In the genomic region with DNA sequence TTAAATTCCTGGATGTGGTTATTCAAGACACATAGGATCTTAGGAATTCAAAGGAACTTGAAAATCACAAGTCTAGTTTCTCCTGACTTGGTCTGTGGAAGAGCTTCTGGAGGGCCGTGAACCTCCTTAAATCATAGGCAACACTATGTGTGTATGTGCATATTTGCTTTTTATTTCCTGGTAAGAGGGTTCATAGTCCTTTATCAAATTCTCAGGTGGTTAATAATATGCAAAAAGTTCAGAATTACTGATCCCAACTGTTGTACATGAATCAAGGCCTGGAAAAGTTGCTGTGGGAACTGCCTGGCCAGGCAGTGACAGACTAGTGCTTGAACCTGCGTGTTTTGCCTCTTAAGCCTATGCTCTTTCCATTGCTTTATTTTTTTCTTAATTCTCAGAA, we compare ENCODE assay signal across 18 cellular contexts. TPM values are rescaled to one million over a fixed set of nuclear protein-coding genes. Genes with fewer than 3 reads are reported as not detected.
DNase-seq lines count a peak whose midpoint lies in the region; ATAC-seq, FAIRE-seq and TF ChIP-seq lines count a peak whose summit lies in the region.
"Had no signal": no experiment of that assay in that cellular context is flagged by ENCODE, and none has a peak within 500 bp of the region (broad histone marks: within the 10 kb centered on the region; RNA-seq: fewer than 3 reads in every experiment).

No MANE protein-coding gene starts in this region.

- intact Hi-C loops in left colon (cut with DNase I, micrococcal nuclease) (loop anchor here in 1 of 2 donors (10.0 kb wide), 1 partner anchor 203 kb away; a partner anchor contains a TSS), Right ventricle myocardium superior (cut with DNase I) (no loop called here)

- TF ChIP-seq CTCF in astrocyte (IDR thresholded peaks at IDR 0.05; ENCODE audit: insufficient read depth, low read depth, low read length), result no peak

- no peaks in the 10 kb centered on the region for H4K20me1 ChIP-seq in astrocyte (ENCODE audit: insufficient read depth, low read length)

- DNase-seq in HT-29 (ENCODE audit: low spot score) (peak; percentile 14), astrocyte (ENCODE audit: low read depth) (peak; percentile 6), left colon (no peak), renal cortical epithelial cell (ENCODE audit: low read depth) (peak; percentile 47), Right ventricle myocardium superior (no peak)
- DNase-seq: ACHN; C1 segment of cervical spinal cord; CD8-positive, alpha-beta memory T cell; GOT3; KBM-7; NCI-H1436 treated with DMSO at 0.1 percent for 48 hours; NCI-H2029; NCI-H345; NCI-H524 treated with DMSO at 0.1 percent for 48 hours; RPMI8226; SIG-M5 had no signal

- no peak overlapping the region for H3K4me3 Mint-ChIP-seq in astrocyte (ENCODE audit: unreplicated experiment)
- H3K4me3 Mint-ChIP-seq: CD8-positive, alpha-beta memory T cell had no signal

- H3K79me2 ChIP-seq in astrocyte (ENCODE audit: insufficient read depth, low read length), result peaks cover 19% of the 10 kb centered on the region

- no peak overlapping the region for H2AFZ ChIP-seq in astrocyte (ENCODE audit: low read depth, low read length)

- no peaks in the 10 kb centered on the region for H3K4me1 Mint-ChIP-seq in astrocyte (ENCODE audit: low read depth, unreplicated experiment)

- peak; percentile 57 for ATAC-seq in left colon
- ATAC-seq in GM18909 (IDR thresholded peaks at IDR 0.05; ENCODE audit: poor library complexity, unreplicated experiment), result no peak
- no peak for ATAC-seq in HG02981 (IDR thresholded peaks at IDR 0.05; ENCODE audit: unreplicated experiment)
- ATAC-seq in Right ventricle myocardium superior (ENCODE audit: poor library complexity), result no peak

- no peaks in the 10 kb centered on the region for H3K4me1 ChIP-seq in astrocyte (ENCODE audit: insufficient read depth, low read length)

- H3K9me3 ChIP-seq in astrocyte (ENCODE audit: insufficient read depth, low read depth, low read length), result no peaks in the 10 kb centered on the region

- H3K27me3 ChIP-seq in astrocyte (ENCODE audit: insufficient read depth, low read length), result no peaks in the 10 kb centered on the region

- no peak overlapping the region for H3K4me2 ChIP-seq in astrocyte (ENCODE audit: low read length)

- H3K27me3 Mint-ChIP-seq in astrocyte (ENCODE audit: low read depth, unreplicated experiment), result no peaks in the 10 kb centered on the region
- H3K27me3 Mint-ChIP-seq: CD8-positive, alpha-beta memory T cell had no signal

- H3K9ac ChIP-seq in astrocyte (ENCODE audit: low read length), result no peak overlapping the region

- H3K36me3 Mint-ChIP-seq in astrocyte (ENCODE audit: low read depth, unreplicated experiment), result peaks cover 4% of the 10 kb centered on the region

- H3K27ac Mint-ChIP-seq in astrocyte (ENCODE audit: unreplicated experiment), result no peak overlapping the region
- H3K27ac Mint-ChIP-seq: CD8-positive, alpha-beta memory T cell had no signal

- H3K36me3 ChIP-seq in astrocyte (ENCODE audit: insufficient read depth, low read length), result peaks cover 12% of the 10 kb centered on the region

- no peak overlapping the region for H3K27ac ChIP-seq in astrocyte (ENCODE audit: low read depth, low read length)

- H3K9me3 Mint-ChIP-seq in astrocyte (ENCODE audit: unreplicated experiment), result no peaks in the 10 kb centered on the region
- H3K9me3 Mint-ChIP-seq: CD8-positive, alpha-beta memory T cell had no signal

- no peak for FAIRE-seq in astrocyte (lab: Jason Lieb, UNC)

- H3K4me3 ChIP-seq in astrocyte (ENCODE audit: insufficient read depth, low read depth, low read length), result no peak overlapping the region

RNA-seq across cellular contexts. Expression of a gene that starts 12.9 kb away (rescaled TPM):
- total RNA-seq in HT-29 (2014; rRNA removed; shearing (Covaris generic)), result 8.6 and 10.4 TPM in 2 replicates
- total RNA-seq in astrocyte (35.8 and 38.7 TPM in 2 replicates), left colon (10 to 100 TPM; 17.2 to 23.8 TPM), renal cortical epithelial cell (30.7 and 43.8 TPM in 2 replicates), Right ventricle myocardium superior (47.2 TPM)

Comparison
In these comparisons a context has a peak if more than half of its experiments do, and no peak if none do; other contexts are left out.
1. DNase-seq: peak in HT-29 (single experiment), astrocyte (single experiment) and renal cortical epithelial cell (single experiment); none in left colon (0 of 2) and Right ventricle myocardium superior (single experiment).